13 cellular contexts compared by ENCODE assay signal in the genomic region with DNA sequence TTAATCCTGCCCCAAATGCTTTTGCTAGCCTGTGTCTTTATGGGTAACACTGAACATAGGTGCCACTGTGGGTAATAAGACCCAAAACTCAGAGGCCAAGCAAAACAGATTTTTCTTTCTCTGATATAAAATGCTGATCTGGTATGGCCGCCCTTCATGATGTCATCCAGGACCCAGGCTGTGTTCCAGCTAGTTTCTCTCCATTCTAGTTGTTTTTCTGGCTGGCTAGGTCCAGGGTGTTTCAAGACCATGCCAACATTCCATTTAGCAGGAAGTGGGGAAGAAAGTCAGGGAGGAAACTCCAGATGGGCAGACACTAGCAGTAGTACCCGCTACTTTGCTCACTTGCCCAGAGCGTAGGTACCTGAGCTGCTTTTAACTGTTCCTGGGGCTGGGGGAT.
DNase-seq lines count a peak whose midpoint lies in the region; ATAC-seq, FAIRE-seq and TF ChIP-seq lines count a peak whose summit lies in the region.
"Had no signal": no experiment of that assay in that cellular context is flagged by ENCODE, and none has a peak within 500 bp of the region (broad histone marks: within the 10 kb centered on the region; RNA-seq: fewer than 3 reads in every experiment).

No MANE protein-coding gene starts in this region.

- peak overlapping the region; percentile 50 for H3K27ac Mint-ChIP-seq in nephron progenitor cell
- no peak overlapping the region for H3K27ac Mint-ChIP-seq in activated naive CD4-positive, alpha-beta T cell treated with anti-CD3 and anti-CD28 coated beads, Interleukin-2, amount 10 ng/mL, durations not matched to agents 7 days and 5 days

- peak overlapping the region; percentile 41 for H3K9ac ChIP-seq in endothelial cell of umbilical vein (replicated peaks; ENCODE audit: extremely low read depth, insufficient read depth, low read length)
- H3K9ac ChIP-seq: parathyroid adenoma had no signal

- H2AFZ ChIP-seq in endothelial cell of umbilical vein (ENCODE audit: low read depth, low read length), result no peak overlapping the region
- H2AFZ ChIP-seq in hepatocyte, result no peak overlapping the region
- H2AFZ ChIP-seq: parathyroid adenoma had no signal

- no peak for TF ChIP-seq POLR2A in endothelial cell of umbilical vein (IDR thresholded peaks at IDR 0.05; ENCODE audit: low read depth, low read length)

- H3K4me1 ChIP-seq in endothelial cell of umbilical vein (ENCODE audit: control insufficient read depth, extremely low read depth, insufficient read depth, low read length) (peaks cover 42% of the 10 kb centered on the region), hepatocyte (ENCODE audit: insufficient read depth) (no peaks in the 10 kb centered on the region)
- H3K4me1 ChIP-seq: parathyroid adenoma had no signal

- peak; percentile 77 for DNase-seq in AG20443 (ENCODE audit: low spot score)
- peak; percentile 42 for DNase-seq in NCI-H446 treated with DMSO at 0.1 percent for 48 hours (lab: John Stamatoyannopoulos, UW)
- DNase-seq in endothelial cell of umbilical vein (ENCODE audit: low read depth, low spot score), result peak; percentile 79
- no peak for DNase-seq in nephron progenitor cell
- DNase-seq in hepatocyte (ENCODE audit: low spot score), result no peak
- DNase-seq in activated naive CD4-positive, alpha-beta T cell treated with anti-CD3 and anti-CD28 coated beads, Interleukin-2, amount 10 ng/mL, durations not matched to agents 7 days and 5 days, result no peak
- DNase-seq: NCI-H2029 had no signal

- no peak for TF ChIP-seq CTCF in endothelial cell of umbilical vein (IDR thresholded peaks at IDR 0.05; ENCODE audit: extremely low read depth in 1 of 2, insufficient read depth in 1 of 2, low read depth in 1 of 2, low read length in 2 of 2)
- no peak for TF ChIP-seq CTCF in nephron progenitor cell (IDR thresholded peaks at IDR 0.05)
- no peak for TF ChIP-seq CTCF in hepatocyte (IDR thresholded peaks at IDR 0.05; ENCODE audit: poor library complexity)

- CTCF ChIA-PET in endothelial cell of umbilical vein (lab: Charles Lee), result interaction anchor here (0.5 to 7.2 kb wide), 12 partner anchors 9 to 258 kb away, joined by 3 to 177 read pairs (median 4); no protein-coding TSS in a partner anchor
- CTCF ChIA-PET in activated naive CD4-positive, alpha-beta T cell treated with anti-CD3 and anti-CD28 coated beads, Interleukin-2, amount 10 ng/mL, durations not matched to agents 7 days and 5 days (lab: Charles Lee), result interaction anchor here (1.1 to 9.6 kb wide), 4 partner anchors 28 to 250 kb away, joined by 3 to 116 read pairs (median 17); no protein-coding TSS in a partner anchor

- H3K36me3 ChIP-seq in endothelial cell of umbilical vein (ENCODE audit: control insufficient read depth in 2 of 2, extremely low read depth in 1 of 2, insufficient read depth in 2 of 2, low read length in 2 of 2) (peaks cover 8 to 11% of the 10 kb centered on the region in 2 experiments), hepatocyte (replicated peaks; ENCODE audit: insufficient read depth, low read depth) (no peaks in the 10 kb centered on the region)

- no peaks in the 10 kb centered on the region for H3K9me2 ChIP-seq in hepatocyte (replicated peaks; ENCODE audit: insufficient read depth)

- no peaks in the 10 kb centered on the region for H3K9me3 ChIP-seq in endothelial cell of umbilical vein (replicated peaks; ENCODE audit: control insufficient read depth, insufficient read depth, low read length)
- H3K9me3 ChIP-seq in hepatocyte (ENCODE audit: low read depth), result no peaks in the 10 kb centered on the region
- H3K9me3 ChIP-seq: SJSA1 had no signal

- intact Hi-C loops in endothelial cell of umbilical vein (cut with micrococcal nuclease), result loop anchor here (2.0 to 5.0 kb wide), 3 partner anchors 51 to 615 kb away; no protein-coding TSS in a partner anchor

- H3K27ac ChIP-seq in endothelial cell of umbilical vein (ENCODE audit: insufficient read depth, low read depth, low read length) (peak overlapping the region; percentile 74), hepatocyte (no peak overlapping the region)
- H3K27ac ChIP-seq: HL-60, parathyroid adenoma, SJSA1 had no signal

- WGBS in hepatocyte (ENCODE audit: low lambda C conversion rate, missing lambda C conversion rate), result 97% methylated on average over 3 of the region's 3 CpGs

- no peaks in the 10 kb centered on the region for H3K27me3 Mint-ChIP-seq in nephron progenitor cell (ENCODE audit: low read depth, poor library complexity)
- H3K27me3 Mint-ChIP-seq in activated naive CD4-positive, alpha-beta T cell treated with anti-CD3 and anti-CD28 coated beads, Interleukin-2, amount 10 ng/mL, durations not matched to agents 7 days and 5 days, result peaks cover 8% of the 10 kb centered on the region

- H3K4me2 ChIP-seq in endothelial cell of umbilical vein (ENCODE audit: insufficient read depth, low read length) (no peak overlapping the region), hepatocyte (no peak overlapping the region)

- no peaks in the 10 kb centered on the region for H3K9me3 Mint-ChIP-seq in nephron progenitor cell
- peaks cover 6% of the 10 kb centered on the region for H3K9me3 Mint-ChIP-seq in activated naive CD4-positive, alpha-beta T cell treated with anti-CD3 and anti-CD28 coated beads, Interleukin-2, amount 10 ng/mL, durations not matched to agents 7 days and 5 days

- dilution Hi-C loops in endothelial cell of umbilical vein (cut with MboI; ENCODE audit: extremely low pct_ligation_motif_present, low sequenced_read_pairs), result loop anchor here (25.0 kb wide), 1 partner anchor 240 kb away; no protein-coding TSS in a partner anchor

- no peaks in the 10 kb centered on the region for H3K27me3 ChIP-seq in endothelial cell of umbilical vein (ENCODE audit: control insufficient read depth in 2 of 2, insufficient read depth in 2 of 2, low read length in 2 of 2)
- H3K27me3 ChIP-seq in hepatocyte, result no peaks in the 10 kb centered on the region
- H3K27me3 ChIP-seq: SJSA1 had no signal

- H3K36me3 Mint-ChIP-seq in nephron progenitor cell (ENCODE audit: low read depth), result peaks cover 55% of the 10 kb centered on the region
- H3K36me3 Mint-ChIP-seq in activated naive CD4-positive, alpha-beta T cell treated with anti-CD3 and anti-CD28 coated beads, Interleukin-2, amount 10 ng/mL, durations not matched to agents 7 days and 5 days, result peaks cover 4% of the 10 kb centered on the region

- FAIRE-seq in endothelial cell of umbilical vein (lab: Jason Lieb, UNC), result peak; percentile 74
- FAIRE-seq: H54 had no signal

- POLR2A ChIA-PET in endothelial cell of umbilical vein (lab: Charles Lee), result no interaction called here

- H3K9me1 ChIP-seq in endothelial cell of umbilical vein (replicated peaks; ENCODE audit: control insufficient read depth, extremely low read depth, insufficient read depth, low read length), result no peaks in the 10 kb centered on the region

- H3K79me2 ChIP-seq in endothelial cell of umbilical vein (ENCODE audit: control insufficient read depth, insufficient read depth, low read length) (peaks cover 27% of the 10 kb centered on the region), hepatocyte (peaks cover 5% of the 10 kb centered on the region)

- no TSS peak for BruUV-seq in endothelial cell of umbilical vein (replicated peaks; lab: Mats Ljungman, UMichigan)

- no peak for ATAC-seq in GM19035 (IDR thresholded peaks at IDR 0.05; ENCODE audit: unreplicated experiment)
- no peak for ATAC-seq in GM18511 (IDR thresholded peaks at IDR 0.05; ENCODE audit: unreplicated experiment)

- H3K4me3 Mint-ChIP-seq in nephron progenitor cell, result no peak overlapping the region
- no peak overlapping the region for H3K4me3 Mint-ChIP-seq in activated naive CD4-positive, alpha-beta T cell treated with anti-CD3 and anti-CD28 coated beads, Interleukin-2, amount 10 ng/mL, durations not matched to agents 7 days and 5 days

- H4K20me1 ChIP-seq in endothelial cell of umbilical vein (replicated peaks; ENCODE audit: control insufficient read depth, extremely low read depth, insufficient read depth, low read length), result no peaks in the 10 kb centered on the region
- no peaks in the 10 kb centered on the region for H4K20me1 ChIP-seq in hepatocyte (ENCODE audit: insufficient read depth, poor library complexity, severe bottlenecking)

- H3K4me3 ChIP-seq in endothelial cell of umbilical vein (replicated peaks in 1 of 3; ENCODE audit: insufficient read depth in 1 of 3, low read depth in 1 of 3, low read length in 3 of 3) (no peak overlapping the region), hepatocyte (no peak overlapping the region)
- H3K4me3 ChIP-seq: SJSA1 had no signal

- H3K4me1 Mint-ChIP-seq in nephron progenitor cell, result peaks cover 30% of the 10 kb centered on the region
- H3K4me1 Mint-ChIP-seq in activated naive CD4-positive, alpha-beta T cell treated with anti-CD3 and anti-CD28 coated beads, Interleukin-2, amount 10 ng/mL, durations not matched to agents 7 days and 5 days, result peaks cover 57% of the 10 kb centered on the region

TF ChIP-seq in endothelial cell of umbilical vein, 7 proteins besides CTCF, POLR2A, EP300 and RAD21:
- TF ChIP-seq POLR2AphosphoS5 (IDR thresholded peaks at IDR 0.05; ENCODE audit: insufficient read depth, low read depth, low read length) (peak; percentile 34), JUN (IDR thresholded peaks at IDR 0.05; ENCODE audit: borderline replicate concordance, insufficient read depth, insufficient read length, low read depth) (peak; percentile 3), EZH2 (IDR thresholded peaks at IDR 0.05; ENCODE audit: borderline replicate concordance, low read depth, low read length, severe bottlenecking) (no peak)
- TF ChIP-seq, protein P1, sequence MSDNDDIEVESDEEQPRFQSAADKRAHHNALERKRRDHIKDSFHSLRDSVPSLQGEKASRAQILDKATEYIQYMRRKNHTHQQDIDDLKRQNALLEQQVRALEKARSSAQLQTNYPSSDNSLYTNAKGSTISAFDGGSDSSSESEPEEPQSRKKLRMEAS (IDR thresholded peaks at IDR 0.05; ENCODE audit: insufficient read depth, insufficient read length), result no peak

Comparison
In these comparisons a context has a peak if more than half of its experiments do, and no peak if none do; other contexts are left out.
1. DNase-seq: peak in AG20443 (single experiment), NCI-H446 treated with DMSO at 0.1 percent for 48 hours (single experiment) and endothelial cell of umbilical vein (single experiment); none in nephron progenitor cell (single experiment), hepatocyte (single experiment) and activated naive CD4-positive, alpha-beta T cell treated with anti-CD3 and anti-CD28 coated beads, Interleukin-2, amount 10 ng/mL, durations not matched to agents 7 days and 5 days (single experiment).